ENCODE assay signal across 22 cellular contexts in the genomic region with DNA sequence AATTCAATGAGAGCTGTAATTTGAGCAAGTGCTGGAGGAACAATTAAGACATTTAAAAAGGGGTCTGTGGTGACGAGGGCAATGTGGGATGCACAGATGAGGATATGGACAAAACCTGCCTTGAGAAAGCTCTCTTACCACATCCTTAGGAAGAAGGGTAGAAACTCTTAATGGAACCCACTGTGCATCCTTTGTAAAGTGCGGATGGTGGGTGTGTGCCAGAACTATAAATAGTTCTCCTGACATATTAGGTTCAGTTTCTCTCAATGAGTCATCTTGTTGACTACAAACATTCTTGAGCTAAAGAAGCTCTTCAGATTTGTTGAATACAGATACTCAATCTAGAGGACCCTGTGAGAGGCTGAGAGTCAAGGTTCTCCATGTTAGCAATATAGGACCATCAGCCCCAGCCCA.
A peak's percentile ranks its signal among the peaks of the same experiment; 100 is the strongest.
DNase-seq lines count a peak whose midpoint lies in the region; TF ChIP-seq lines count a peak whose summit lies in the region.
"Had no signal": no experiment of that assay in that cellular context is flagged by ENCODE, and none has a peak within 500 bp of the region (broad histone marks: within the 10 kb centered on the region; RNA-seq: fewer than 3 reads in every experiment).

No MANE protein-coding gene starts in this region.

- no peaks in the 10 kb centered on the region for H3K4me1 ChIP-seq in Peyer's patch
- H3K4me1 ChIP-seq: heart left ventricle had no signal

- H3K4me1 Mint-ChIP-seq in HFFc6 (ENCODE audit: low read depth): no peaks in the 10 kb centered on the region
- H3K4me1 Mint-ChIP-seq: CD4-positive, CD25-positive, alpha-beta regulatory T cell; immature natural killer cell; T-cell had no signal

- H3K27me3 Mint-ChIP-seq in HFFc6 (ENCODE audit: insufficient read depth): no peaks in the 10 kb centered on the region
- H3K27me3 Mint-ChIP-seq: T-cell had no signal

- peaks cover 0 to 3% (median 0%) of the 10 kb centered on the region in 4 donors for H3K9me3 ChIP-seq in Peyer's patch

- no peak overlapping the region for H3K4me3 Mint-ChIP-seq in HFFc6
- H3K4me3 Mint-ChIP-seq: CD4-positive, CD25-positive, alpha-beta regulatory T cell; immature natural killer cell; T-cell had no signal

- no peak overlapping the region for H3K27ac Mint-ChIP-seq in HFFc6
- H3K27ac Mint-ChIP-seq: CD4-positive, CD25-positive, alpha-beta regulatory T cell; immature natural killer cell; T-cell had no signal

- H3K27ac ChIP-seq in Peyer's patch: no peak overlapping the region
- H3K27ac ChIP-seq: heart left ventricle had no signal

- H3K4me3 ChIP-seq in fibroblast of mammary gland (ENCODE audit: control insufficient read depth, low read depth, low read length) (no peak overlapping the region), Peyer's patch (no peak overlapping the region)
- H3K4me3 ChIP-seq: heart left ventricle had no signal

- TF ChIP-seq CTCF in fibroblast of mammary gland (conservative IDR thresholded peaks at IDR 0.05; ENCODE audit: control insufficient read depth, insufficient read depth, low read depth, low read length) (no peak), HFFc6 (IDR thresholded peaks at IDR 0.05) (no peak), Peyer's patch (IDR thresholded peaks at IDR 0.05) (no peak)

- DNase-seq in COLO829 (ENCODE audit: low spot score) (peak; percentile 86), HT1080 (ENCODE audit: low read depth) (peak; percentile 4), NCI-H69 (lab: John Stamatoyannopoulos, UW) (peak; percentile 12), fibroblast of mammary gland (ENCODE audit: low read depth) (peak; percentile 25), SK-N-DZ (ENCODE audit: low spot score) (no peak), HFFc6 (no peak), Peyer's patch (no peak), NCI-H748 (lab: John Stamatoyannopoulos, UW; ENCODE audit: unreplicated experiment) (no peak)
- DNase-seq: activated CD4-positive, alpha-beta T cell treated with anti-CD3 and anti-CD28 coated beads, Interleukin-2, amount 50 U/mL, for 1 hour; activated gamma-delta T cell treated with Interleukin-2 at 50 U/mL for 16 hours; amniotic stem cell; caudate nucleus; CD4-positive, CD25-positive, alpha-beta regulatory T cell; heart left ventricle; immature natural killer cell; Karpas-422; NCI-H1105 treated with DMSO at 0.1 percent for 48 hours; NCI-H226; nucleus accumbens; stimulated activated CD4-positive, alpha-beta T cell treated with anti-CD3 and anti-CD28 coated beads, Interleukin-12 subunit alpha, Interleukin-12 subunit beta, amount 100 ng/mL, for 4 hours; stimulated activated CD8-positive, alpha-beta memory T cell treated with anti-CD3 and anti-CD28 coated beads, Interleukin-4, amount 100 ng/mL, for 48 hours; T-cell had no signal

- H3K27me3 ChIP-seq in Peyer's patch: no peaks in the 10 kb centered on the region
- H3K27me3 ChIP-seq: heart left ventricle had no signal

- no peaks in the 10 kb centered on the region for H3K36me3 ChIP-seq in Peyer's patch
- H3K36me3 ChIP-seq: heart left ventricle had no signal

- peaks cover 21% of the 10 kb centered on the region for H3K9me3 Mint-ChIP-seq in HFFc6

- 0 out of 2 replicates have a peak, but pooled peaks cover 3% of the 10 kb centered on the region for H3K36me3 Mint-ChIP-seq in HFFc6 (ENCODE audit: low read depth)
- H3K36me3 Mint-ChIP-seq: CD4-positive, CD25-positive, alpha-beta regulatory T cell; T-cell had no signal

- TF ChIP-seq POLR2A in Peyer's patch (IDR thresholded peaks at IDR 0.05): no peak

Comparison
In these comparisons a context has a peak if more than half of its experiments do, and no peak if none do; other contexts are left out.
1. DNase-seq: peak in COLO829 (single experiment), HT1080 (single experiment), NCI-H69 (single experiment) and fibroblast of mammary gland (single experiment); none in SK-N-DZ (single experiment), HFFc6 (single experiment), Peyer's patch (0 of 3) and NCI-H748 (single experiment).